20 cellular contexts compared by ENCODE assay signal in genomic region chr4:111537861-111538260, GRCh38.
DNase-seq lines count a peak whose midpoint lies in the region; TF ChIP-seq lines count a peak whose summit lies in the region.
"Had no signal": no experiment of that assay in that cellular context is flagged by ENCODE, and none has a peak within 500 bp of the region (broad histone marks: within the 10 kb centered on the region; RNA-seq: fewer than 3 reads in every experiment).

No MANE protein-coding gene starts in this region.

- H3K14ac ChIP-seq in mesenchymal stem cell (ENCODE audit: low read length in 2 of 2) = no peak overlapping the region

- H3K4me2 ChIP-seq in GM23248 (ENCODE audit: unreplicated experiment) (peak overlapping the region; percentile 56), mesenchymal stem cell (ENCODE audit: low read length, poor library complexity, severe bottlenecking) (no peak overlapping the region)

- CTCF ChIA-PET in AG04449 (lab: Yijun Ruan, JAX) (interaction anchor here (0.6 kb wide), 1 partner anchor 259 kb away, joined by 3 read pairs; no protein-coding TSS in a partner anchor), RWPE1 (lab: Yijun Ruan, JAX) (no interaction called here)
- CTCF ChIA-PET in activated CD4-positive, alpha-beta T cell treated with anti-CD3 and anti-CD28 coated beads, Interleukin-2, amount 10 ng/mL, durations not matched to agents 7 days and 5 days (lab: Charles Lee) = no interaction called here

- no peak overlapping the region for H3K23ac ChIP-seq in mesenchymal stem cell (ENCODE audit: low read length in 2 of 2)

- POLR2A ChIA-PET in AG04449 (lab: Yijun Ruan, JAX) (no interaction called here), RWPE1 (lab: Yijun Ruan, JAX; ENCODE audit: low non-redundant PET) (no interaction called here)
- POLR2A ChIA-PET in activated CD4-positive, alpha-beta T cell treated with anti-CD3 and anti-CD28 coated beads, Interleukin-2, amount 10 ng/mL, durations not matched to agents 7 days and 5 days (lab: Charles Lee) = no interaction called here

- H3K9ac ChIP-seq in GM23248 = no peak overlapping the region
- no peak overlapping the region for H3K9ac ChIP-seq in mesenchymal stem cell (ENCODE audit: low read length)

- H3K27me3 ChIP-seq in GM23248 (replicated peaks; ENCODE audit: insufficient read depth) (no peaks in the 10 kb centered on the region), mesenchymal stem cell (ENCODE audit: control insufficient read depth in 1 of 2, insufficient read depth in 1 of 2, low read length in 2 of 2) (no peaks in the 10 kb centered on the region)
- H3K27me3 ChIP-seq: gastroesophageal sphincter, Peyer's patch, uterus had no signal

- DNase-seq in AG04449 (ENCODE audit: low read depth, low spot score) (peak; percentile 69), GM23248 (peak; percentile 62), amniotic epithelial cell (ENCODE audit: low read depth) (peak; percentile 76), mesenchymal stem cell (peak; percentile 63), RWPE1 (ENCODE audit: low spot score) (no peak), head of caudate nucleus (no peak), NOMO-1 treated with DMSO at 0.1 percent for 48 hours (lab: John Stamatoyannopoulos, UW; ENCODE audit: unreplicated experiment) (no peak)
- no peak for DNase-seq in activated CD4-positive, alpha-beta T cell treated with anti-CD3 and anti-CD28 coated beads, Interleukin-2, amount 10 ng/mL, durations not matched to agents 7 days and 5 days
- DNase-seq: ACHN; activated CD8-positive, alpha-beta memory T cell treated with anti-CD3 and anti-CD28 coated beads for 24 hours; activated naive CD8-positive, alpha-beta T cell treated with anti-CD3 and anti-CD28 coated beads, Interleukin-2, amount 50 U/mL, for 24 hours; COR-L47; natural killer cell; NCI-H1930; NCI-H774; Peyer's patch; uterus; WERI-Rb-1 had no signal

- H4K20me1 ChIP-seq in GM23248 (ENCODE audit: insufficient read depth) = no peaks in the 10 kb centered on the region

- no peak overlapping the region for H2AK5ac ChIP-seq in mesenchymal stem cell (ENCODE audit: low read length, severe bottlenecking)

- H3K4ac ChIP-seq in mesenchymal stem cell (ENCODE audit: low read depth in 1 of 2, low read length in 2 of 2) = no peak overlapping the region

- no peak overlapping the region for H2BK120ac ChIP-seq in mesenchymal stem cell (ENCODE audit: low read depth, low read length)

- WGBS in GM23248 (ENCODE audit: low coverage in 1 of 2, low lambda C conversion rate in 2 of 2, missing lambda C conversion rate in 2 of 2), 2 experiments = 9 to 13% methylated on average over 2 of the region's 2 CpGs
- 30% methylated on average over 2 of the region's 2 CpGs for WGBS in mesenchymal stem cell

- H3K18ac ChIP-seq in mesenchymal stem cell (ENCODE audit: low read depth in 1 of 2, low read length in 2 of 2) = no peak overlapping the region

- no peaks in the 10 kb centered on the region for H3K9me3 ChIP-seq in GM23248 (ENCODE audit: low read depth)
- no peaks in the 10 kb centered on the region for H3K9me3 ChIP-seq in mesenchymal stem cell (ENCODE audit: control insufficient read depth, low read length)
- H3K9me3 ChIP-seq: gastroesophageal sphincter, Peyer's patch, uterus had no signal

- peaks cover 36% of the 10 kb centered on the region for H3K4me1 ChIP-seq in GM23248 (ENCODE audit: insufficient read depth)
- H3K4me1 ChIP-seq in mesenchymal stem cell (ENCODE audit: control insufficient read depth, insufficient read depth, low read depth, low read length) = no peaks in the 10 kb centered on the region
- H3K4me1 ChIP-seq: gastroesophageal sphincter, Peyer's patch, uterus had no signal

- H3K27me3 Mint-ChIP-seq in activated CD4-positive, alpha-beta T cell treated with anti-CD3 and anti-CD28 coated beads, Interleukin-2, amount 10 ng/mL, durations not matched to agents 7 days and 5 days = no peaks in the 10 kb centered on the region
- H3K27me3 Mint-ChIP-seq: activated naive CD8-positive, alpha-beta T cell treated with anti-CD3 and anti-CD28 coated beads, Interleukin-2, amount 50 U/mL, for 24 hours had no signal

- TF ChIP-seq CTCF in AG04449 (IDR thresholded peaks at IDR 0.05; ENCODE audit: insufficient read depth, low read length, missing control alignments) (no peak), RWPE1 (conservative IDR thresholded peaks at IDR 0.05; ENCODE audit: low read depth) (no peak)

- H3K9me2 ChIP-seq in GM23248 (ENCODE audit: insufficient read depth) = no peaks in the 10 kb centered on the region

- peak overlapping the region; percentile 46 for H2AFZ ChIP-seq in GM23248
- no peak overlapping the region for H2AFZ ChIP-seq in mesenchymal stem cell (ENCODE audit: low read depth, low read length)

- no peaks in the 10 kb centered on the region for H3K9me3 Mint-ChIP-seq in activated CD4-positive, alpha-beta T cell treated with anti-CD3 and anti-CD28 coated beads, Interleukin-2, amount 10 ng/mL, durations not matched to agents 7 days and 5 days
- H3K9me3 Mint-ChIP-seq: activated naive CD8-positive, alpha-beta T cell treated with anti-CD3 and anti-CD28 coated beads, Interleukin-2, amount 50 U/mL, for 24 hours; activated T-helper 1 cell treated with anti-CD3 and anti-CD28 coated beads, Interleukin-12 subunit alpha, Interleukin-12 subunit beta, Interleukin-2, Interleukin-4 antibody, amounts not matched to agents 30 ng/mL and 10 ng/mL and 1 ng/mL, durations not matched to agents 14 hours and 24 hours and 36 hours had no signal

- 0 out of 2 replicates have a peak overlapping the region, but pooled peaks have one; percentile 9 for H3K27ac ChIP-seq in GM23248
- H3K27ac ChIP-seq in mesenchymal stem cell (ENCODE audit: low read length, poor library complexity, severe bottlenecking) = no peak overlapping the region
- no peak overlapping the region for H3K27ac ChIP-seq in RWPE1
- H3K27ac ChIP-seq: gastroesophageal sphincter, Peyer's patch, uterus, WERI-Rb-1 had no signal

- no peak overlapping the region for H4K91ac ChIP-seq in mesenchymal stem cell (ENCODE audit: low read length)

- H2BK5ac ChIP-seq in mesenchymal stem cell (ENCODE audit: low read depth, low read length, poor library complexity, severe bottlenecking) = no peak overlapping the region

- no peak overlapping the region for H2BK12ac ChIP-seq in mesenchymal stem cell (ENCODE audit: low read length in 2 of 2)

- H2BK15ac ChIP-seq in mesenchymal stem cell (ENCODE audit: low read depth, poor library complexity, severe bottlenecking) = no peak overlapping the region

- no peak overlapping the region for H3K27ac Mint-ChIP-seq in activated CD4-positive, alpha-beta T cell treated with anti-CD3 and anti-CD28 coated beads, Interleukin-2, amount 10 ng/mL, durations not matched to agents 7 days and 5 days
- H3K27ac Mint-ChIP-seq: activated naive CD8-positive, alpha-beta T cell treated with anti-CD3 and anti-CD28 coated beads, Interleukin-2, amount 50 U/mL, for 24 hours; activated T-helper 1 cell treated with anti-CD3 and anti-CD28 coated beads, Interleukin-12 subunit alpha, Interleukin-12 subunit beta, Interleukin-2, Interleukin-4 antibody, amounts not matched to agents 30 ng/mL and 10 ng/mL and 1 ng/mL, durations not matched to agents 14 hours and 24 hours and 36 hours; natural killer cell had no signal

- H3K36me3 ChIP-seq in GM23248 (ENCODE audit: low read depth) (no peaks in the 10 kb centered on the region), mesenchymal stem cell (ENCODE audit: control insufficient read depth in 1 of 2, insufficient read depth in 2 of 2, low read depth in 1 of 2, low read length in 2 of 2) (no peaks in the 10 kb centered on the region)
- H3K36me3 ChIP-seq: gastroesophageal sphincter, Peyer's patch, uterus, WERI-Rb-1 had no signal

- in situ Hi-C loops in GM23248 (cut with MboI) = no loop called here

- H3K79me1 ChIP-seq in mesenchymal stem cell (replicated peaks; ENCODE audit: low read length, poor library complexity, severe bottlenecking) = no peaks in the 10 kb centered on the region

- no peak overlapping the region for H4K8ac ChIP-seq in mesenchymal stem cell (ENCODE audit: low read length)

- H3K79me2 ChIP-seq in GM23248 (ENCODE audit: insufficient read depth) = no peaks in the 10 kb centered on the region

- H3K36me3 Mint-ChIP-seq in activated CD4-positive, alpha-beta T cell treated with anti-CD3 and anti-CD28 coated beads, Interleukin-2, amount 10 ng/mL, durations not matched to agents 7 days and 5 days (ENCODE audit: low read depth) = no peaks in the 10 kb centered on the region
- H3K36me3 Mint-ChIP-seq: natural killer cell had no signal

- no peak overlapping the region for H3K4me3 Mint-ChIP-seq in activated CD4-positive, alpha-beta T cell treated with anti-CD3 and anti-CD28 coated beads, Interleukin-2, amount 10 ng/mL, durations not matched to agents 7 days and 5 days
- H3K4me3 Mint-ChIP-seq: activated naive CD8-positive, alpha-beta T cell treated with anti-CD3 and anti-CD28 coated beads, Interleukin-2, amount 50 U/mL, for 24 hours; activated T-helper 1 cell treated with anti-CD3 and anti-CD28 coated beads, Interleukin-12 subunit alpha, Interleukin-12 subunit beta, Interleukin-2, Interleukin-4 antibody, amounts not matched to agents 30 ng/mL and 10 ng/mL and 1 ng/mL, durations not matched to agents 14 hours and 24 hours and 36 hours; natural killer cell had no signal

- H3K4me3 ChIP-seq in AG04449 (ENCODE audit: low read depth, low read length) (no peak overlapping the region), GM23248 (0 out of 2 replicates have a peak overlapping the region, but pooled peaks have one; percentile 8), mesenchymal stem cell (ENCODE audit: insufficient read depth in 1 of 2, low read depth in 1 of 2, low read length in 2 of 2) (no peak overlapping the region)
- H3K4me3 ChIP-seq: gastroesophageal sphincter, Peyer's patch, uterus had no signal

- intact Hi-C loops in head of caudate nucleus (cut with DNase I) = no loop called here

- H3K4me1 Mint-ChIP-seq in activated CD4-positive, alpha-beta T cell treated with anti-CD3 and anti-CD28 coated beads, Interleukin-2, amount 10 ng/mL, durations not matched to agents 7 days and 5 days = no peaks in the 10 kb centered on the region
- H3K4me1 Mint-ChIP-seq: activated naive CD8-positive, alpha-beta T cell treated with anti-CD3 and anti-CD28 coated beads, Interleukin-2, amount 50 U/mL, for 24 hours; natural killer cell had no signal

- H3F3A ChIP-seq in GM23248 (ENCODE audit: insufficient read depth) = peaks cover 27% of the 10 kb centered on the region

Comparison
In these comparisons a context has a peak if more than half of its experiments do, and no peak if none do; other contexts are left out.
1. DNase-seq: peak in AG04449 (single experiment), GM23248 (single experiment), amniotic epithelial cell (single experiment) and mesenchymal stem cell (single experiment); none in activated CD4-positive, alpha-beta T cell treated with anti-CD3 and anti-CD28 coated beads, Interleukin-2, amount 10 ng/mL, durations not matched to agents 7 days and 5 days (single experiment), RWPE1 (single experiment), head of caudate nucleus (0 of 42) and NOMO-1 treated with DMSO at 0.1 percent for 48 hours (single experiment).